In genomic region chr12:22856120-22856699, GRCh38 we compare ENCODE assay signal across 7 cellular contexts.
A peak's percentile ranks its signal among the peaks of the same experiment; 100 is the strongest.
DNase-seq lines count a peak whose midpoint lies in the region; ATAC-seq and TF ChIP-seq lines count a peak whose summit lies in the region.

No MANE protein-coding gene starts in this region.

- H3K36me3 Mint-ChIP-seq in activated T-cell treated with anti-CD3 and anti-CD28 coated beads, Interleukin-2, amount 50 U/mL, for 72 hours (ENCODE audit: insufficient read depth in 2 of 2): no peaks in the 10 kb centered on the region

- CTCF ChIA-PET in GM10248 (lab: Yijun Ruan, JAX): interaction anchor here (0.7 to 2.3 kb wide), 12 partner anchors 10 to 1959 kb away, joined by 3 to 8 read pairs (median 4); no protein-coding TSS in a partner anchor

- H3K27ac Mint-ChIP-seq in activated T-cell treated with anti-CD3 and anti-CD28 coated beads, Interleukin-2, amount 50 U/mL, for 72 hours: no peak overlapping the region

- DNase-seq in GM10248 (ENCODE audit: extremely low spot score): no peak
- peak; percentile 55 for DNase-seq in NAMALWA (ENCODE audit: low spot score)
- peak; percentile 16 for DNase-seq in iPS-NIHi7 (ENCODE audit: extremely low spot score)
- no peak for DNase-seq in activated T-cell treated with anti-CD3 and anti-CD28 coated beads, Interleukin-2, amount 50 U/mL, for 72 hours
- DNase-seq in effector memory CD4-positive, alpha-beta T cell: no peak

- H3K4me1 Mint-ChIP-seq in activated T-cell treated with anti-CD3 and anti-CD28 coated beads, Interleukin-2, amount 50 U/mL, for 72 hours (ENCODE audit: low read depth): no peaks in the 10 kb centered on the region

- no peaks in the 10 kb centered on the region for H3K9me3 ChIP-seq in effector memory CD4-positive, alpha-beta T cell (ENCODE audit: control insufficient read depth, low read length)

- no peak for ATAC-seq in HG02610 (IDR thresholded peaks at IDR 0.05; ENCODE audit: unreplicated experiment)
- no peak for ATAC-seq in activated T-cell treated with anti-CD3 and anti-CD28 coated beads, Interleukin-2, amount 50 U/mL, for 72 hours (replicated peaks in 1 of 2)

- H3K27me3 Mint-ChIP-seq in activated T-cell treated with anti-CD3 and anti-CD28 coated beads, Interleukin-2, amount 50 U/mL, for 72 hours (ENCODE audit: low read depth): no peaks in the 10 kb centered on the region

- no peak overlapping the region for H3K4me3 ChIP-seq in effector memory CD4-positive, alpha-beta T cell (ENCODE audit: insufficient read depth, low read depth, low read length, poor library complexity, severe bottlenecking)

- no peaks in the 10 kb centered on the region for H3K27me3 ChIP-seq in effector memory CD4-positive, alpha-beta T cell (replicated peaks; ENCODE audit: control insufficient read depth, insufficient read depth, low read length, poor library complexity, severe bottlenecking)

- POLR2A ChIA-PET in GM10248 (lab: Yijun Ruan, JAX): no interaction called here

- H3K27ac ChIP-seq in VCaP: no peak overlapping the region
- no peak overlapping the region for H3K27ac ChIP-seq in effector memory CD4-positive, alpha-beta T cell (ENCODE audit: insufficient read depth, low read length, poor library complexity, severe bottlenecking)

- TF ChIP-seq CTCF in GM10248 (IDR thresholded peaks at IDR 0.05; ENCODE audit: control extremely low read depth, extremely low read depth, low read depth, missing control alignments) (peak; percentile 41), VCaP (conservative IDR thresholded peaks at IDR 0.05) (peak; percentile 83)

- no peak overlapping the region for H3K4me3 Mint-ChIP-seq in activated T-cell treated with anti-CD3 and anti-CD28 coated beads, Interleukin-2, amount 50 U/mL, for 72 hours

- no peaks in the 10 kb centered on the region for H3K36me3 ChIP-seq in effector memory CD4-positive, alpha-beta T cell (ENCODE audit: control insufficient read depth, insufficient read depth, low read length)

- no peaks in the 10 kb centered on the region for H3K9me3 Mint-ChIP-seq in activated T-cell treated with anti-CD3 and anti-CD28 coated beads, Interleukin-2, amount 50 U/mL, for 72 hours

- H3K4me1 ChIP-seq in effector memory CD4-positive, alpha-beta T cell (ENCODE audit: control insufficient read depth, insufficient read depth, low read length, poor library complexity, severe bottlenecking): no peaks in the 10 kb centered on the region

Comparison
In these comparisons a context has a peak if more than half of its experiments do, and no peak if none do; other contexts are left out.
1. DNase-seq: peak in NAMALWA (single experiment) and iPS-NIHi7 (single experiment); none in GM10248 (single experiment), activated T-cell treated with anti-CD3 and anti-CD28 coated beads, Interleukin-2, amount 50 U/mL, for 72 hours (0 of 2) and effector memory CD4-positive, alpha-beta T cell (0 of 3).